Comparison of ENCODE assay signal across 25 cellular contexts in the genomic region with DNA sequence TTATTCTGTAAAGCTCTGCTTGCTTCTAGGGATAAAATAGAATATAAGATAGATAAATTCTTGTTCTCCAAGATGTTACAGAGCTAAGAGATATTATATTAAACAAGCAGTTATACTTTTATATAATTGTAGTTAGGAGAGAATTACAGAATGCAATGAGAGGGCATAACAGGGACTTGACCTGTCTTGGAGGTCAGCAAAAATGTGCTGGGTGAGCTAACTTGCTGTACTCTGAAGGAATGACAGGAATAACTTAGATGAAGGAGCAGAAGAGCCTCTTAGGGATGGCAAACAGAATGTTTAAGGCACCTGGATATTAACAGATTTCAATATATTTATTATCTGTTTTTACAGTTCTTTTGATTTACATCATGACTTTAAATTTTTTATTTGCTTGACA.
"Had no signal": no experiment of that assay in that cellular context is flagged by ENCODE, and none has a peak within 500 bp of the region (broad histone marks: within the 10 kb centered on the region; RNA-seq: fewer than 3 reads in every experiment).

No MANE protein-coding gene starts in this region.

- H3K9me3 ChIP-seq: stomach, suprapubic skin, testis, thoracic aorta, thyroid gland, tibial artery, tibial nerve, transverse colon, upper lobe of left lung, uterus, vagina had no signal

- DNase-seq: stimulated activated CD4-positive, alpha-beta T cell treated with anti-CD3 and anti-CD28 coated beads, Interleukin-2, amount 100 ng/mL, for 48 hours; stimulated activated CD4-positive, alpha-beta T cell treated with anti-CD3 and anti-CD28 coated beads, Interleukin-4, amount 100 ng/mL, for 1 hour; stimulated activated CD4-positive, alpha-beta T cell treated with anti-CD3 and anti-CD28 coated beads, Interleukin-4, amount 100 ng/mL, for 24 hours; stimulated activated CD4-positive, alpha-beta T cell treated with anti-CD3 and anti-CD28 coated beads, Interleukin-4, amount 100 ng/mL, for 4 hours; stimulated activated CD8-positive, alpha-beta memory T cell treated with anti-CD3 and anti-CD28 coated beads, Interleukin-4, amount 100 ng/mL, for 48 hours; stimulated activated naive B cell treated with anti-CD40 and anti-IgM and Interleukin-4, amounts not matched to agents 10 μg/mL and 1 μg/mL and 100 μg/mL, for 72 hours; stimulated activated naive CD4-positive, alpha-beta T cell; stimulated activated naive CD4-positive, alpha-beta T cell treated with Interleukin-2 at 50 U/mL for 16 hours; stimulated activated naive CD8-positive, alpha-beta T cell treated with anti-CD3 and anti-CD28 coated beads, Interleukin-15, amount 100 ng/mL, for 72 hours; stimulated activated naive CD8-positive, alpha-beta T cell treated with anti-CD3 and anti-CD28 coated beads, Interleukin-15, Interleukin-2, amounts not matched to agents 100 U/mL and 50 U/mL, for 24 hours; stomach; substantia nigra; testis; thyroid gland; tibial artery; transverse colon; uterus had no signal

- H3K4me3 ChIP-seq: stomach, suprapubic skin, testis, thoracic aorta, thyroid gland, tibial artery, tibial nerve, transverse colon, upper lobe of left lung, uterus, vagina had no signal

- H3K4me1 ChIP-seq: stomach, suprapubic skin, testis, thyroid gland, tibial nerve, upper lobe of left lung, uterus, vagina had no signal

- H3K27ac ChIP-seq: stomach, suprapubic skin, testis, thoracic aorta, thyroid gland, tibial artery, tibial nerve, transverse colon, upper lobe of left lung, uterus, vagina had no signal

- H3K27me3 ChIP-seq: stomach, suprapubic skin, testis, thyroid gland, tibial artery, tibial nerve, transverse colon, upper lobe of left lung, uterus, vagina had no signal

- FAIRE-seq: urothelium cell line had no signal

- H3K36me3 ChIP-seq: transverse colon, uterus had no signal

- ATAC-seq: stimulated activated effector memory CD8-positive, alpha-beta T cell treated with anti-CD3 and anti-CD28 coated beads, Interleukin-12 subunit alpha, Interleukin-12 subunit beta, amount 100 ng/mL, for 72 hours; stimulated activated memory B cell treated with anti-CD40 and anti-IgM and Interleukin-4, amounts not matched to agents 10 μg/mL and 1 μg/mL and 100 μg/mL, for 72 hours; stimulated activated naive B cell treated with anti-CD40 and anti-IgM and Interleukin-4, amounts not matched to agents 10 μg/mL and 1 μg/mL and 100 μg/mL, for 72 hours; stimulated activated naive CD8-positive, alpha-beta T cell treated with anti-CD3 and anti-CD28 coated beads, Interleukin-15, amount 100 ng/mL, for 72 hours; stimulated activated naive CD8-positive, alpha-beta T cell treated with anti-CD3 and anti-CD28 coated beads, Interleukin-15, Interleukin-2, amounts not matched to agents 100 U/mL and 50 U/mL, for 24 hours had no signal
